Comparison of ENCODE assay signal across 17 cellular contexts in genomic region chr6:41446907-41447545, GRCh38.
DNase-seq lines count a peak whose midpoint lies in the region; ATAC-seq, FAIRE-seq and TF ChIP-seq lines count a peak whose summit lies in the region.
"Had no signal": no experiment of that assay in that cellular context is flagged by ENCODE, and none has a peak within 500 bp of the region (broad histone marks: within the 10 kb centered on the region; RNA-seq: fewer than 3 reads in every experiment).

No MANE protein-coding gene starts in this region.

- ATAC-seq in HG02678 (IDR thresholded peaks at IDR 0.05; ENCODE audit: unreplicated experiment) (no peak), GM21786 (IDR thresholded peaks at IDR 0.05; ENCODE audit: unreplicated experiment) (no peak)
- ATAC-seq: GM12878 had no signal

- no peak for TF ChIP-seq CTCF in bronchial epithelial cell (IDR thresholded peaks at IDR 0.05; ENCODE audit: insufficient read depth, low read length, severe bottlenecking)

- peak overlapping the region; percentile 64 for H3K27ac Mint-ChIP-seq in activated naive CD4-positive, alpha-beta T cell treated with anti-CD3 and anti-CD28 coated beads, Interleukin-2, amount 50 U/mL, for 24 hours
- H3K27ac Mint-ChIP-seq: CD4-positive, alpha-beta memory T cell had no signal

- no peak for FAIRE-seq in bronchial epithelial cell (lab: Jason Lieb, UNC)
- FAIRE-seq: GM12878, GM19239 had no signal

- no peaks in the 10 kb centered on the region for H3K36me3 Mint-ChIP-seq in activated naive CD4-positive, alpha-beta T cell treated with anti-CD3 and anti-CD28 coated beads, Interleukin-2, amount 50 U/mL, for 24 hours
- H3K36me3 Mint-ChIP-seq: CD14-positive monocyte; CD4-positive, alpha-beta memory T cell had no signal

- H3K4me3 Mint-ChIP-seq in activated naive CD4-positive, alpha-beta T cell treated with anti-CD3 and anti-CD28 coated beads, Interleukin-2, amount 50 U/mL, for 24 hours: no peak overlapping the region
- H3K4me3 Mint-ChIP-seq: CD14-positive monocyte; CD4-positive, alpha-beta memory T cell had no signal

- no peak for DNase-seq in activated naive CD4-positive, alpha-beta T cell treated with anti-CD3 and anti-CD28 coated beads, Interleukin-2, amount 50 U/mL, for 16 hours
- DNase-seq in HT1080 (ENCODE audit: low read depth): peak; percentile 47
- DNase-seq in RPMI7951 (ENCODE audit: low read depth): peak; percentile 27
- DNase-seq in bronchial epithelial cell (ENCODE audit: low read depth): peak; percentile 41
- DNase-seq in NCI-H146 (lab: John Stamatoyannopoulos, UW): no peak
- DNase-seq: CD4-positive, alpha-beta memory T cell; DMS153; DMS79; GM23248; HCEC 1CT had no signal

- peaks cover 11% of the 10 kb centered on the region for H3K4me1 Mint-ChIP-seq in activated naive CD4-positive, alpha-beta T cell treated with anti-CD3 and anti-CD28 coated beads, Interleukin-2, amount 50 U/mL, for 24 hours

- no peaks in the 10 kb centered on the region for H3K36me3 ChIP-seq in bronchial epithelial cell (ENCODE audit: control insufficient read depth, insufficient read depth, low read length)
- H3K36me3 ChIP-seq: BLaER1 had no signal

- H3K4me3 ChIP-seq in bronchial epithelial cell (ENCODE audit: low read depth, low read length): no peak overlapping the region
- H3K4me3 ChIP-seq: BLaER1, GM12878, GM23248 had no signal

- no peaks in the 10 kb centered on the region for H3K9me3 Mint-ChIP-seq in activated naive CD4-positive, alpha-beta T cell treated with anti-CD3 and anti-CD28 coated beads, Interleukin-2, amount 50 U/mL, for 24 hours
- H3K9me3 Mint-ChIP-seq: CD4-positive, alpha-beta memory T cell had no signal

- H3K27me3 ChIP-seq in bronchial epithelial cell (ENCODE audit: control insufficient read depth, insufficient read depth, low read length): peaks cover 22% of the 10 kb centered on the region

- H3K27me3 Mint-ChIP-seq in activated naive CD4-positive, alpha-beta T cell treated with anti-CD3 and anti-CD28 coated beads, Interleukin-2, amount 50 U/mL, for 24 hours: peaks cover 2% of the 10 kb centered on the region

Comparison
In these comparisons a context has a peak if more than half of its experiments do, and no peak if none do; other contexts are left out.
1. DNase-seq: peak in HT1080 (single experiment), RPMI7951 (single experiment) and bronchial epithelial cell (single experiment); none in activated naive CD4-positive, alpha-beta T cell treated with anti-CD3 and anti-CD28 coated beads, Interleukin-2, amount 50 U/mL, for 16 hours (single experiment) and NCI-H146 (single experiment).